ENCODE assay signal across 29 cellular contexts in the genomic region with DNA sequence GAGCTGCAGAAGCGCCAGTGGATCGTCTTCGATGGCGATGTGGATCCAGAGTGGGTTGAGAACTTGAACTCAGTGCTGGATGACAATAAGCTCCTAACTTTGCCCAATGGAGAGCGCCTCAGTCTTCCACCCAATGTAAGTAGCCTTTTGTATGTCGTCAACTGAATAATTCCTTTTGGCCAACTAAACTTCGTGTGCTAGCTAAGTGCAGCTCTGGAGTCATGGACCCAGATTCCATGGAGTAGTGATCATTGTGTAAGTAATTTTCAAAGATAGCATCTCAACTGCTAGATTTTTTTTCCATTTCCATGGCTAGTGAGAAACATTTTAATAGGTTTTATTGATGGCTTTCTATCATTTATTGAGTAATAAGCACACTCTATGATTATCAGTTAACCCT.
"Had no signal": no experiment of that assay in that cellular context is flagged by ENCODE, and none has a peak within 500 bp of the region (broad histone marks: within the 10 kb centered on the region; RNA-seq: fewer than 3 reads in every experiment).

No MANE protein-coding gene starts in this region.

- H3K4me3 ChIP-seq: pancreas, psoas muscle, right lobe of liver, sigmoid colon, suprapubic skin, testis, tibial artery, transverse colon, upper lobe of left lung, vagina had no signal

- DNase-seq: naive B cell; naive thymus-derived CD8-positive, alpha-beta T cell; nephron progenitor cell; nucleus accumbens; pancreas; psoas muscle; right cardiac atrium; right lobe of liver; sigmoid colon; small intestine; stimulated activated CD4-positive, alpha-beta T cell treated with anti-CD3 and anti-CD28 coated beads, Interleukin-15, amount 100 ng/mL, for 24 hours; stimulated activated CD4-positive, alpha-beta T cell treated with anti-CD3 and anti-CD28 coated beads, Interleukin-2, amount 100 ng/mL, for 24 hours; stimulated activated CD4-positive, alpha-beta T cell treated with anti-CD3 and anti-CD28 coated beads, Interleukin-2, amount 100 ng/mL, for 48 hours; stimulated activated CD4-positive, alpha-beta T cell treated with anti-CD3 and anti-CD28 coated beads, Interleukin-4, amount 100 ng/mL, for 24 hours; stimulated activated naive CD4-positive, alpha-beta T cell; stimulated activated naive CD8-positive, alpha-beta T cell treated with anti-CD3 and anti-CD28 coated beads, Interleukin-15, amount 100 ng/mL, for 72 hours; stimulated activated naive CD8-positive, alpha-beta T cell treated with anti-CD3 and anti-CD28 coated beads, Interleukin-15, Interleukin-2, amounts not matched to agents 100 U/mL and 50 U/mL, for 24 hours; substantia nigra; testis; tibial artery; transverse colon; upper lobe of left lung had no signal

- H3K27me3 Mint-ChIP-seq: naive B cell; naive thymus-derived CD8-positive, alpha-beta T cell; natural killer cell treated with Interleukin-12 subunit alpha and Interleukin-12 subunit beta and Interleukin-15 and Interleukin-18, amount 100 ng/mL, for 72 hours; progenitor cell of endocrine pancreas; stimulated activated naive CD8-positive, alpha-beta T cell treated with anti-CD3 and anti-CD28 coated beads, Interleukin-15, amount 100 ng/mL, for 72 hours had no signal

- H3K4me1 ChIP-seq: pancreas, psoas muscle, right lobe of liver, sigmoid colon, suprapubic skin, testis, tibial artery, transverse colon, upper lobe of left lung, vagina had no signal

- H3K9me3 ChIP-seq: pancreas, psoas muscle, right lobe of liver, sigmoid colon, suprapubic skin, testis, tibial artery, transverse colon, upper lobe of left lung, vagina had no signal

- H3K27ac ChIP-seq: neutrophil, pancreas, psoas muscle, right lobe of liver, sigmoid colon, suprapubic skin, testis, tibial artery, transverse colon, upper lobe of left lung, vagina had no signal

- ATAC-seq: naive thymus-derived CD8-positive, alpha-beta T cell; natural killer cell treated with Interleukin-12 subunit alpha and Interleukin-12 subunit beta and Interleukin-15 and Interleukin-18, amount 100 ng/mL, for 72 hours; pancreas; psoas muscle; right cardiac atrium; right lobe of liver; stimulated activated effector memory CD8-positive, alpha-beta T cell treated with anti-CD3 and anti-CD28 coated beads, Interleukin-12 subunit alpha, Interleukin-12 subunit beta, amount 100 ng/mL, for 72 hours; stimulated activated naive CD8-positive, alpha-beta T cell treated with anti-CD3 and anti-CD28 coated beads, Interleukin-15, amount 100 ng/mL, for 72 hours; stimulated activated naive CD8-positive, alpha-beta T cell treated with anti-CD3 and anti-CD28 coated beads, Interleukin-15, Interleukin-2, amounts not matched to agents 100 U/mL and 50 U/mL, for 24 hours had no signal

- H3K4me1 Mint-ChIP-seq: naive B cell; nephron progenitor cell; neural crest cell; stimulated activated naive CD8-positive, alpha-beta T cell treated with anti-CD3 and anti-CD28 coated beads, Interleukin-15, amount 100 ng/mL, for 72 hours had no signal

- H3K27me3 ChIP-seq: neutrophil, pancreas, right lobe of liver, sigmoid colon, suprapubic skin, testis, tibial artery, transverse colon, upper lobe of left lung, vagina had no signal

- H3K27ac Mint-ChIP-seq: natural killer cell treated with Interleukin-12 subunit alpha and Interleukin-12 subunit beta and Interleukin-15 and Interleukin-18, amount 100 ng/mL, for 72 hours had no signal

- H3K9me3 Mint-ChIP-seq: naive B cell; naive thymus-derived CD8-positive, alpha-beta T cell; natural killer cell treated with Interleukin-12 subunit alpha and Interleukin-12 subunit beta and Interleukin-15 and Interleukin-18, amount 100 ng/mL, for 72 hours; nephron progenitor cell; neural crest cell; stimulated activated effector memory CD8-positive, alpha-beta T cell treated with anti-CD3 and anti-CD28 coated beads, Interleukin-12 subunit alpha, Interleukin-12 subunit beta, amount 100 ng/mL, for 72 hours; stimulated activated naive CD8-positive, alpha-beta T cell treated with anti-CD3 and anti-CD28 coated beads, Interleukin-15, amount 100 ng/mL, for 72 hours had no signal

- H3K4me3 Mint-ChIP-seq: naive B cell; naive thymus-derived CD8-positive, alpha-beta T cell; natural killer cell treated with Interleukin-12 subunit alpha and Interleukin-12 subunit beta and Interleukin-15 and Interleukin-18, amount 100 ng/mL, for 72 hours; nephron progenitor cell; neural crest cell; stimulated activated effector memory CD8-positive, alpha-beta T cell treated with anti-CD3 and anti-CD28 coated beads, Interleukin-12 subunit alpha, Interleukin-12 subunit beta, amount 100 ng/mL, for 72 hours; stimulated activated naive CD8-positive, alpha-beta T cell treated with anti-CD3 and anti-CD28 coated beads, Interleukin-15, amount 100 ng/mL, for 72 hours had no signal
